In the genomic region with DNA sequence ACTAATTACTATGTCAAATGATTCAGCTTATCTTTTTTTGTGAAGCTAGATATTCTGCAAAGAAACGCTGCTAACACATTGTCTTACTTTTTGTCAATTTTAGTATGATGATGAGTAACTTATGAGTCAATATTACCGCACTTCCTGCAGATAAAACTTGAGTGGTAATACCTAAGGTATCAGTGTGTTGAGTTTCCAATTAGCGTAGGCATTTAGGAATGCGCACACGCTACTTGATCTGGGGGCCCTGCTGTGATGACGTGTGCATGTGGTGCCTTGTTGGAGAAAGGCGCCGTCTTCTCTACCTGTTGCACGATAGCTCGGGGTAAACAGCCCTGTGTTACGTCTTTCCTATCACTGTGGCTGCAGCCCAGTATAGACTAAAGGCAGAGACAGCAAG, we compare ENCODE assay signal across 2 cellular contexts.
A peak's percentile ranks its signal among the peaks of the same experiment; 100 is the strongest.
TF ChIP-seq lines count a peak whose summit lies in the region.

No MANE protein-coding gene starts in this region.

TF ChIP-seq in K562, 482 proteins besides CTCF, POLR2A, EP300 and RAD21:
- TF ChIP-seq FOSL1 (tag; conservative IDR thresholded peaks at IDR 0.05): peak; percentile 47; the same call in 1 of the 2 replicates
- TF ChIP-seq CREM (IDR thresholded peaks at IDR 0.05; ENCODE audit: low read depth): 0 out of 2 replicates have a peak, but pooled peaks have one; percentile 11
- TF ChIP-seq ZNF764 (CRISPR knock-in tag; IDR thresholded peaks at IDR 0.05; ENCODE audit: low read depth): no peak
- no peak for TF ChIP-seq ZNF512 (tag; IDR thresholded peaks at IDR 0.05)

TF ChIP-seq in HEK293T, 16 proteins besides CTCF, POLR2A, EP300 and RAD21:
- TF ChIP-seq ARNT (IDR thresholded peaks at IDR 0.05): no peak
- TF ChIP-seq ZNF384 (IDR thresholded peaks at IDR 0.05): no peak
- TF ChIP-seq BHLHE40 (IDR thresholded peaks at IDR 0.05; ENCODE audit: borderline replicate concordance): no peak
TF ChIP-seq in HEK293T: peak in this region for 0.
